ENCODE assay signal across 8 cellular contexts in genomic region chr6:52284460-52285173, GRCh38. TPM values are rescaled to one million over a fixed set of nuclear protein-coding genes. Genes with fewer than 3 reads are reported as not detected.
DNase-seq lines count a peak whose midpoint lies in the region; ATAC-seq and TF ChIP-seq lines count a peak whose summit lies in the region.

TSS of gene MCM3 (minus strand) at chr6:52284742. CDS start at chr6:52284674, 68 bp downstream.

- H3K4me2 ChIP-seq in BLaER1 treated with 17β-estradiol and CSF1 and Interleukin-3, amounts not matched to agents 10 nM and 100 nM = peak within 1 kb of the TSS; percentile 68 to 96 (median 88)

- TF ChIP-seq CTCF in left lung (IDR thresholded peaks at IDR 0.05) = peak in 1 of 2 donors; percentile 4

- H4K20me1 ChIP-seq in BLaER1 treated with 17β-estradiol and CSF1 and Interleukin-3, amounts not matched to agents 10 nM and 100 nM = peaks cover 0 to 46% (median 39%) of the 10 kb centered on the region in 11 experiments; a peak in 16 of 22 replicates

- peak; percentile 100 for DNase-seq in NCI-H748 (lab: John Stamatoyannopoulos, UW; ENCODE audit: unreplicated experiment)
- DNase-seq in activated CD4-positive, alpha-beta T cell treated with anti-CD3 and anti-CD28 coated beads, Interleukin-2, amount 50 U/mL, for 1 hour = peak; percentile 92
- DNase-seq in dermis blood vessel endothelial cell = peak; percentile 100
- DNase-seq in left lung = peak; percentile 94 to 98
- peak; percentile 86 to 87 for DNase-seq in stimulated activated CD4-positive, alpha-beta T cell treated with anti-CD3 and anti-CD28 coated beads, Interleukin-2, amount 100 ng/mL, for 48 hours

- peaks cover 30 to 38% (median 36%) of the 10 kb centered on the region in 11 experiments for H3K36me3 ChIP-seq in BLaER1 treated with 17β-estradiol and CSF1 and Interleukin-3, amounts not matched to agents 10 nM and 100 nM
- H3K36me3 ChIP-seq in left lung = peaks cover 0 to 32% of the 10 kb centered on the region in 2 donors

- peak within 1 kb of the TSS; percentile 80 to 95 (median 91) for H3K9ac ChIP-seq in BLaER1 treated with 17β-estradiol and CSF1 and Interleukin-3, amounts not matched to agents 10 nM and 100 nM

- H3K27ac ChIP-seq in BLaER1 treated with 17β-estradiol and CSF1 and Interleukin-3, amounts not matched to agents 10 nM and 100 nM = peak within 1 kb of the TSS in 10 of 11 experiments; percentile 69 to 95 (median 90); a peak in 21 of 22 replicates
- H3K27ac ChIP-seq in left lung = peak within 1 kb of the TSS; percentile 66 to 68

- no peaks in the 10 kb centered on the region for H3K27me3 ChIP-seq in BLaER1 treated with 17β-estradiol and CSF1 and Interleukin-3, amounts not matched to agents 10 nM and 100 nM
- H3K27me3 ChIP-seq in left lung = no peaks in the 10 kb centered on the region

- H3K4me3 ChIP-seq in BLaER1 treated with 17β-estradiol and CSF1 and Interleukin-3, amounts not matched to agents 10 nM and 100 nM = peak within 1 kb of the TSS; percentile 73 to 97 (median 88)
- H3K4me3 ChIP-seq in left lung = peak within 1 kb of the TSS; percentile 63 to 85

- ATAC-seq in GM19351 (IDR thresholded peaks at IDR 0.05; ENCODE audit: unreplicated experiment) (peak; percentile 94), HG03521 (IDR thresholded peaks at IDR 0.05; ENCODE audit: unreplicated experiment) (peak; percentile 97), left lung (peak; percentile 99)

- no peaks in the 10 kb centered on the region for H3K9me3 ChIP-seq in BLaER1 treated with 17β-estradiol and CSF1 and Interleukin-3, amounts not matched to agents 10 nM and 100 nM (replicated peaks in 1 of 11)
- no peaks in the 10 kb centered on the region for H3K9me3 ChIP-seq in left lung

- peaks cover 35 to 53% (median 45%) of the 10 kb centered on the region in 10 experiments for H3K4me1 ChIP-seq in BLaER1 treated with 17β-estradiol and CSF1 and Interleukin-3, amounts not matched to agents 10 nM and 100 nM
- peaks cover 6 to 31% of the 10 kb centered on the region in 2 donors for H3K4me1 ChIP-seq in left lung

- intact Hi-C loops in left lung (cut with DNase I) = loop anchor here in 1 of 2 donors (5.0 kb wide), 1 partner anchor 113 kb away; no protein-coding TSS in a partner anchor

RNA-seq across cellular contexts. Expression of gene MCM3, which starts in this region (rescaled TPM):
- total RNA-seq in dermis blood vessel endothelial cell (78.8 and 117 TPM in 2 replicates), left lung (10 to 100 TPM; 38.9 to 67.6 TPM)

Comparison
In these comparisons a context has a peak if more than half of its experiments do, and no peak if none do; other contexts are left out.
1. Peak in every context shown above with its lines: DNase-seq, ATAC-seq, H3K4me3 ChIP-seq and H3K27ac ChIP-seq.